ENCODE assay signal across 9 cellular contexts in genomic region chr10:132411561-132412253, GRCh38. TPM values are rescaled to one million over a fixed set of nuclear protein-coding genes. Genes with fewer than 3 reads are reported as not detected.
DNase-seq lines count a peak whose midpoint lies in the region; ATAC-seq and TF ChIP-seq lines count a peak whose summit lies in the region.
"Had no signal": no experiment of that assay in that cellular context is flagged by ENCODE, and none has a peak within 500 bp of the region (broad histone marks: within the 10 kb centered on the region; RNA-seq: fewer than 3 reads in every experiment).

No MANE protein-coding gene starts in this region.

- ATAC-seq in GM21528 (IDR thresholded peaks at IDR 0.05; ENCODE audit: low FRiP score, unreplicated experiment): no peak

- H3K4me3 ChIP-seq in AG10803 (ENCODE audit: low read length) (no peak overlapping the region), SK-N-MC (peak overlapping the region; percentile 52), ovary (no peak overlapping the region)

- H3K9me3 ChIP-seq in SK-N-MC (ENCODE audit: low read depth, low read length) (no peaks in the 10 kb centered on the region), ovary (no peaks in the 10 kb centered on the region)

- H3K27me3 Mint-ChIP-seq in glutamatergic neuron (ENCODE audit: unreplicated experiment): peaks cover 8% of the 10 kb centered on the region
- H3K27me3 Mint-ChIP-seq: CD8-positive, alpha-beta memory T cell had no signal

- intact Hi-C loops in ovary (cut with DNase I): no loop called here

- no peaks in the 10 kb centered on the region for H3K27me3 ChIP-seq in ovary

- no peak overlapping the region for H3K9ac ChIP-seq in SK-N-MC (ENCODE audit: insufficient read length)

- 3 to 7% (median 6%) methylated on average over 23 of the region's 23 CpGs for WGBS in ovary, 3 donors

- H3K27ac ChIP-seq in SK-N-MC: peak overlapping the region; percentile 95
- peak overlapping the region; percentile 66 to 69 for H3K27ac ChIP-seq in ovary

- peaks cover 40% of the 10 kb centered on the region for H3K4me1 ChIP-seq in ovary (ENCODE audit: insufficient read depth)

- peak overlapping the region; percentile 70 for H3K27ac Mint-ChIP-seq in glutamatergic neuron (ENCODE audit: unreplicated experiment)

- no peak for TF ChIP-seq POLR2A in ovary (IDR thresholded peaks at IDR 0.05)

- peaks cover 12% of the 10 kb centered on the region for H3K9me3 Mint-ChIP-seq in glutamatergic neuron (ENCODE audit: unreplicated experiment)
- H3K9me3 Mint-ChIP-seq: CD8-positive, alpha-beta memory T cell had no signal

- peak overlapping the region; percentile 75 for H3K4me3 Mint-ChIP-seq in glutamatergic neuron (ENCODE audit: unreplicated experiment)
- H3K4me3 Mint-ChIP-seq: CD8-positive, alpha-beta memory T cell had no signal

- H3K4me1 Mint-ChIP-seq in glutamatergic neuron (ENCODE audit: low read depth, unreplicated experiment): peaks cover 41% of the 10 kb centered on the region

- DNase-seq in AG10803 (ENCODE audit: low read depth) (peak; percentile 47), SK-N-MC (ENCODE audit: low read depth, low spot score) (no peak), glutamatergic neuron (no peak), ovary (peak in 4 of 5 donors; percentile 58 to 70 (median 63)), DMS53 (lab: John Stamatoyannopoulos, UW) (no peak), NOMO-1 treated with DMSO at 0.1 percent for 48 hours (lab: John Stamatoyannopoulos, UW; ENCODE audit: unreplicated experiment) (no peak), HK-2 (ENCODE audit: unreplicated experiment) (no peak)
- DNase-seq: CD8-positive, alpha-beta memory T cell had no signal

- H3K36me3 ChIP-seq in SK-N-MC (ENCODE audit: insufficient read depth, low read length) (peaks cover 4% of the 10 kb centered on the region; the same call in 1 of the 2 replicates), ovary (no peaks in the 10 kb centered on the region)

- TF ChIP-seq EP300 in ovary (IDR thresholded peaks at IDR 0.05): no peak

- peaks cover 4% of the 10 kb centered on the region for H3K36me3 Mint-ChIP-seq in glutamatergic neuron (ENCODE audit: unreplicated experiment)

- TF ChIP-seq CTCF in AG10803 (conservative IDR thresholded peaks at IDR 0.05; ENCODE audit: low read length) (no peak; the same call in 1 of the 2 replicates), glutamatergic neuron (IDR thresholded peaks at IDR 0.05; ENCODE audit: partially characterized antibody, unreplicated experiment) (no peak), ovary (IDR thresholded peaks at IDR 0.05) (no peak)

RNA-seq across cellular contexts. Expression of gene PWWP2B, which starts 14.7 kb away (rescaled TPM):
- total RNA-seq in glutamatergic neuron (ENCODE audit: unreplicated experiment) (49.4 TPM), ovary (10 to 100 TPM in 6 of 7 donors, 1 to 10 TPM in 1; 7.3 to 26.0 (median 17.6) TPM)
- 1 to 10 TPM; 1.1 to 8.5 TPM for polyA plus RNA-seq in ovary

Comparison
In these comparisons a context has a peak if more than half of its experiments do, and no peak if none do; other contexts are left out.
1. DNase-seq: peak in AG10803 (single experiment) and ovary (4 of 5); none in SK-N-MC (single experiment), glutamatergic neuron (single experiment), DMS53 (single experiment), NOMO-1 treated with DMSO at 0.1 percent for 48 hours (single experiment) and HK-2 (single experiment).